ENCODE assay signal across 11 cellular contexts in the genomic region with DNA sequence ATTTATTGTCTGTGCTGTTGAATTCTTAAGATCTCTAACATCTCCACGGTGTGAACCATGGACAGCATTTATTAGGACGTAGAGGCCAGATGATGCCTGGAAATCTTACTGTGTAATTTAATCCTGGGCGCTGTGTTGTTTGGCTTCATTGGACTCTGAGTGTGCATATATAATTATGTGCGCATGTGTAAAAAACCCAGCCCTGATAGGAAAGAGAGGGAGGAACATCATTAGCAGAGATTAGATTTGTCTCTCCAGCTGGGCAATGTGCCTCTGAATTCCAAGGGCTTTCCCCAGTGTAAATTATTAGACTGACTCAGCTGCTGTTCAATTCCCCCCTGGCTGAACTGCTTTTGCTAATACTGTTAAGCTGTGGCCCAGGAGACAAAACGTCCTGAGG. TPM values are rescaled to one million over a fixed set of nuclear protein-coding genes. Genes with fewer than 3 reads are reported as not detected.
DNase-seq lines count a peak whose midpoint lies in the region; ATAC-seq and TF ChIP-seq lines count a peak whose summit lies in the region.
"Had no signal": no experiment of that assay in that cellular context is flagged by ENCODE, and none has a peak within 500 bp of the region (broad histone marks: within the 10 kb centered on the region; RNA-seq: fewer than 3 reads in every experiment).

No MANE protein-coding gene starts in this region.

- H3K4me3 ChIP-seq in body of pancreas: no peak overlapping the region
- H3K4me3 ChIP-seq: colonic mucosa had no signal

- no peaks in the 10 kb centered on the region for H3K36me3 ChIP-seq in body of pancreas (replicated peaks in 1 of 2; ENCODE audit: insufficient read depth in 1 of 2, low read depth in 2 of 2)
- H3K36me3 ChIP-seq: colonic mucosa had no signal

- no peaks in the 10 kb centered on the region for H3K27me3 ChIP-seq in body of pancreas
- H3K27me3 ChIP-seq: colonic mucosa had no signal

- intact Hi-C loops in body of pancreas (cut with DNase I): no loop called here

- no peaks in the 10 kb centered on the region for H3K9me3 ChIP-seq in body of pancreas
- H3K9me3 ChIP-seq: colonic mucosa had no signal

- H3K27ac ChIP-seq in body of pancreas: peak overlapping the region in 2 of 4 donors; percentile 7 to 36
- H3K27ac ChIP-seq: colonic mucosa had no signal

- DNase-seq in EH (ENCODE audit: low read depth): peak; percentile 29
- DNase-seq in NCI-H2107 treated with DMSO at 0.1 percent for 48 hours (lab: John Stamatoyannopoulos, UW; ENCODE audit: unreplicated experiment): peak; percentile 97
- peak; percentile 19 to 66 (median 42) for DNase-seq in body of pancreas
- peak; percentile 20 for DNase-seq in myocyte (ENCODE audit: low read depth)
- DNase-seq in T-helper 1 cell: no peak
- DNase-seq in Kasumi-1 (lab: John Stamatoyannopoulos, UW): no peak
- DNase-seq: activated T-cell treated with anti-CD3 and anti-CD28 coated beads, Interleukin-2, amount 50 U/mL, for 24 hours; colonic mucosa; stimulated activated CD8-positive, alpha-beta memory T cell treated with anti-CD3 and anti-CD28 coated beads, Interleukin-4, amount 100 ng/mL, for 48 hours had no signal

- no peak for TF ChIP-seq POLR2A in body of pancreas (IDR thresholded peaks at IDR 0.05)

- ATAC-seq in body of pancreas (peak; percentile 73), GM21515 (IDR thresholded peaks at IDR 0.05; ENCODE audit: unreplicated experiment) (no peak), GM21367 (IDR thresholded peaks at IDR 0.05; ENCODE audit: unreplicated experiment) (no peak)

- peaks cover 26% of the 10 kb centered on the region for H3K4me1 ChIP-seq in body of pancreas
- H3K4me1 ChIP-seq: colonic mucosa had no signal

- WGBS in body of pancreas, 2 donors: 4 to 16% methylated on average over 5 of the region's 5 CpGs

- TF ChIP-seq CTCF in body of pancreas (IDR thresholded peaks at IDR 0.05): no peak

RNA-seq across cellular contexts. Expression of gene MAP3K13, which starts 39.6 kb away (rescaled TPM):
- total RNA-seq in body of pancreas (10 to 100 TPM; 20.0 to 27.4 TPM), myocyte (9.4 and 12.1 TPM in 2 replicates)
- 10.7 TPM for polyA plus RNA-seq in myocyte (2012)

Comparison
In these comparisons a context has a peak if more than half of its experiments do, and no peak if none do; other contexts are left out.
1. DNase-seq: peak in EH (single experiment), NCI-H2107 treated with DMSO at 0.1 percent for 48 hours (single experiment), body of pancreas (4 of 4) and myocyte (single experiment); none in T-helper 1 cell (0 of 5) and Kasumi-1 (0 of 2).